19 cellular contexts compared by ENCODE assay signal in the genomic region with DNA sequence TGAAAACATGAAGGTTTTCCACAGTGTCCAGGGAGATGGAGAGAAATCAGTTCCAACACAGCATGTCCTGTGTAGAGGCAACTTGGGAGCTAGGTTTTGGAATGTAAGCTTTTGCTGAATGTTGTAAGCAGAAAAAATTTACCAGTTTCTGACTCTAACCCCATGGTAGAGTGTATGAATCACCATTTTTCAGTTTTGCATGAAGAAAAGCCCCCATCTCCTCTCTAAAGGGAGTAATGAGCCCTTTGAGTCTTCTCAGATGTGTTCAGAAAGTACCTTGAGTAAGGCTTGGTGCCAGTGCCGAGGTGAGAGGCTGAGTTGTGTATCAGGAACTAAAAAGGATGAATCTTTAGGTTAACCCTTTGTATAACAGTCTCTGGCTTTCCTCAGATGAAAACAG.
DNase-seq lines count a peak whose midpoint lies in the region; ATAC-seq and TF ChIP-seq lines count a peak whose summit lies in the region.
"Had no signal": no experiment of that assay in that cellular context is flagged by ENCODE, and none has a peak within 500 bp of the region (broad histone marks: within the 10 kb centered on the region; RNA-seq: fewer than 3 reads in every experiment).

No MANE protein-coding gene starts in this region.

- no peaks in the 10 kb centered on the region for H3K79me2 ChIP-seq in OCI-LY7 (ENCODE audit: insufficient read depth, low read depth, low read length)

- H3K4me1 Mint-ChIP-seq in activated B cell treated with CpG ODN at 0.5 μM for 24 hours: peaks cover 5% of the 10 kb centered on the region
- H3K4me1 Mint-ChIP-seq: CD4-positive, CD25-positive, alpha-beta regulatory T cell had no signal

- DNase-seq in activated B cell treated with CpG ODN at 0.5 μM for 24 hours: no peak
- DNase-seq in NCI-H446 (lab: John Stamatoyannopoulos, UW): no peak
- no peak for DNase-seq in OCI-LY7 (ENCODE audit: low spot score)
- DNase-seq in vagina (ENCODE audit: extremely low spot score in 2 of 2): no peak
- DNase-seq: activated CD8-positive, alpha-beta memory T cell treated with anti-CD3 and anti-CD28 coated beads for 24 hours; CD4-positive, CD25-positive, alpha-beta regulatory T cell; hypothalamus; left ventricle myocardium inferior; NCI-H526; sigmoid colon; T-helper 17 cell had no signal

- TF ChIP-seq POLR2A in vagina (IDR thresholded peaks at IDR 0.05): no peak

- H3K9me3 Mint-ChIP-seq in activated B cell treated with CpG ODN at 0.5 μM for 24 hours: no peaks in the 10 kb centered on the region
- H3K9me3 Mint-ChIP-seq: natural killer cell treated with Interleukin-12 subunit alpha and Interleukin-12 subunit beta and Interleukin-15 and Interleukin-18, amount 100 ng/mL, for 72 hours had no signal

- H3K27ac ChIP-seq in OCI-LY7 (ENCODE audit: low read depth, low read length, poor library complexity, severe bottlenecking) (no peak overlapping the region), vagina (no peak overlapping the region)
- H3K27ac ChIP-seq: esophagus muscularis mucosa, left ventricle myocardium inferior, sigmoid colon, suprapubic skin had no signal

- H3K4me3 Mint-ChIP-seq in activated B cell treated with CpG ODN at 0.5 μM for 24 hours: no peak overlapping the region
- H3K4me3 Mint-ChIP-seq: CD4-positive, CD25-positive, alpha-beta regulatory T cell; natural killer cell treated with Interleukin-12 subunit alpha and Interleukin-12 subunit beta and Interleukin-15 and Interleukin-18, amount 100 ng/mL, for 72 hours; T-helper 17 cell had no signal

- no peaks in the 10 kb centered on the region for H4K20me1 ChIP-seq in OCI-LY7 (ENCODE audit: insufficient read depth, low read length)

- H3K36me3 ChIP-seq in OCI-LY7 (ENCODE audit: insufficient read depth, low read length) (no peaks in the 10 kb centered on the region), vagina (no peaks in the 10 kb centered on the region)
- H3K36me3 ChIP-seq: esophagus muscularis mucosa, left ventricle myocardium inferior, sigmoid colon, suprapubic skin had no signal

- H3K4me3 ChIP-seq in OCI-LY7 (ENCODE audit: low read depth, low read length, poor library complexity, severe bottlenecking) (no peak overlapping the region), vagina (no peak overlapping the region)
- H3K4me3 ChIP-seq: esophagus muscularis mucosa, left ventricle myocardium inferior, sigmoid colon, suprapubic skin had no signal

- H3K9me3 ChIP-seq in OCI-LY7 (ENCODE audit: low read length): 0 out of 2 replicates have a peak, but pooled peaks cover 4% of the 10 kb centered on the region
- no peaks in the 10 kb centered on the region for H3K9me3 ChIP-seq in vagina
- H3K9me3 ChIP-seq: esophagus muscularis mucosa, left ventricle myocardium inferior, sigmoid colon, suprapubic skin had no signal

- peaks cover 16% of the 10 kb centered on the region for H3K27me3 Mint-ChIP-seq in activated B cell treated with CpG ODN at 0.5 μM for 24 hours

- H3K27me3 ChIP-seq in vagina: no peaks in the 10 kb centered on the region
- H3K27me3 ChIP-seq: esophagus muscularis mucosa, sigmoid colon, suprapubic skin had no signal

- H3K36me3 Mint-ChIP-seq in activated B cell treated with CpG ODN at 0.5 μM for 24 hours (ENCODE audit: low read depth): no peaks in the 10 kb centered on the region
- H3K36me3 Mint-ChIP-seq: CD4-positive, CD25-positive, alpha-beta regulatory T cell; natural killer cell treated with Interleukin-12 subunit alpha and Interleukin-12 subunit beta and Interleukin-15 and Interleukin-18, amount 100 ng/mL, for 72 hours had no signal

- peak; percentile 98 for ATAC-seq in GM18520 (IDR thresholded peaks at IDR 0.05; ENCODE audit: unreplicated experiment)
- ATAC-seq in GM19395 (IDR thresholded peaks at IDR 0.05; ENCODE audit: unreplicated experiment): peak; percentile 75
- peak; percentile 88 for ATAC-seq in HG02852 (IDR thresholded peaks at IDR 0.05; ENCODE audit: unreplicated experiment)
- peak; percentile 70 for ATAC-seq in activated B cell treated with CpG ODN at 0.5 μM for 24 hours (ENCODE audit: low read depth)
- no peak for ATAC-seq in esophagus mucosa
- ATAC-seq: HepG2, T-helper 17 cell had no signal

- TF ChIP-seq CTCF in activated B cell treated with CpG ODN at 0.5 μM for 24 hours (IDR thresholded peaks at IDR 0.05): no peak
- no peak for TF ChIP-seq CTCF in OCI-LY7 (conservative IDR thresholded peaks at IDR 0.05; ENCODE audit: low read length)
- no peak for TF ChIP-seq CTCF in vagina (IDR thresholded peaks at IDR 0.05)

- no peak overlapping the region for H3K27ac Mint-ChIP-seq in activated B cell treated with CpG ODN at 0.5 μM for 24 hours
- H3K27ac Mint-ChIP-seq: CD4-positive, CD25-positive, alpha-beta regulatory T cell; natural killer cell treated with Interleukin-12 subunit alpha and Interleukin-12 subunit beta and Interleukin-15 and Interleukin-18, amount 100 ng/mL, for 72 hours; T-helper 17 cell had no signal

- CTCF ChIA-PET in activated B cell treated with CpG ODN at 0.5 μM for 24 hours (lab: Charles Lee) (interaction anchor here (1.7 kb wide), 1 partner anchor 35 kb away, joined by 4 read pairs; no protein-coding TSS in a partner anchor), OCI-LY7 (lab: Charles Lee; ENCODE audit: unreplicated experiment) (no interaction called here)

- H3K4me1 ChIP-seq in OCI-LY7 (ENCODE audit: insufficient read depth, low read length, poor library complexity, severe bottlenecking) (no peaks in the 10 kb centered on the region), vagina (no peaks in the 10 kb centered on the region)

- BruUV-seq in OCI-LY7 (replicated peaks; lab: Mats Ljungman, UMichigan): no TSS peak

- intact Hi-C loops in activated B cell treated with CpG ODN at 0.5 μM for 24 hours (cut with micrococcal nuclease): no loop called here
- intact Hi-C loops in OCI-LY7 (cut with micrococcal nuclease; ENCODE audit: unreplicated experiment): no loop called here
- intact Hi-C loops in vagina (cut with DNase I): no loop called here

- no peaks in the 10 kb centered on the region for H3K9me2 ChIP-seq in OCI-LY7 (ENCODE audit: insufficient read depth, low read length)

- H2AFZ ChIP-seq in OCI-LY7 (ENCODE audit: low read length): no peak overlapping the region

- no peak overlapping the region for H3K4me2 ChIP-seq in OCI-LY7 (ENCODE audit: low read length)

- POLR2A ChIA-PET in activated B cell treated with CpG ODN at 0.5 μM for 24 hours (lab: Charles Lee) (no interaction called here), OCI-LY7 (lab: Charles Lee) (no interaction called here)
